8 cellular contexts compared by ENCODE assay signal in the genomic region with DNA sequence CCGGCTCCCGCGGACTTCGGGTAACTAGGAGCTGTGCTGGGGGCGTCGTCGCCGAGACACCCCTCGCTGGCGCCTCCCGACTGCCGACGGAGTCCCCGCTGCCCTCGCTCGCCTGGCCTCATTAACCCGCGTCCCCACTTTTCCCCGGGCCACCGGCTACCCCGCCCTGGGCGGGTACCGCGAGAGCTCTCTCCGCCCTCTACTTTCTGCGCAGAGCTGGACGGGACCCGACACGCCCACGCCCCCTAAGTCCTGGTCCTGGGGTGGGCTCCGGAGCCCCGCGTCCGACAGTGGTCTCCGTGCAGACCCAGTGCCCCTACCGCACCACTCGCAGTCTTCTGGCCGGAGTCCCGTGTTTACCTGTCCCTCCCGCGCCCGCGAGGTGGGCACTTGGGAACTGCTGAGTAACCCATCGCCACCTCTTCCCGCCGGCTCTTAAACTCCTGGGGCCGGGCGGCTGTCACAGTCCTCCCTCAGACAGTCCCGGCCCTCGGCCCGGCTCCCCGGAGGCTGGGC. TPM values are rescaled to one million over a fixed set of nuclear protein-coding genes. Genes with fewer than 3 reads are reported as not detected.
DNase-seq lines count a peak whose midpoint lies in the region; ATAC-seq and FAIRE-seq lines count a peak whose summit lies in the region.

No MANE protein-coding gene starts in this region.

- H3K4me1 ChIP-seq in iPS DF 6.9 (ENCODE audit: control insufficient read depth, insufficient read depth, low read length) (no peaks in the 10 kb centered on the region), small intestine (ENCODE audit: control insufficient read depth in 2 of 2, insufficient read depth in 1 of 2, low read depth in 1 of 2, low read length in 1 of 2) (peaks cover 0 to under 1% of the 10 kb centered on the region in 2 donors)

- H3K4me3 ChIP-seq in Jurkat, Clone E6-1 (ENCODE audit: low read length) = peak overlapping the region; percentile 88
- H3K4me3 ChIP-seq in iPS DF 6.9 (ENCODE audit: low read length) (peak overlapping the region; percentile 70), small intestine (ENCODE audit: low read depth in 1 of 2, low read length in 2 of 2) (peak overlapping the region; percentile 38 to 52)

- DNase-seq in NCI-H1417 (lab: John Stamatoyannopoulos, UW) = peak; percentile 55 to 89 (median 87)
- DNase-seq in NCI-H1417 treated with DMSO at 0.1 percent for 48 hours (lab: John Stamatoyannopoulos, UW) = no peak
- DNase-seq in Jurkat, Clone E6-1 (ENCODE audit: low read depth, low spot score) = no peak
- DNase-seq in SW480 (ENCODE audit: low spot score) = peak; percentile 67
- no peak for DNase-seq in iPS DF 6.9 (ENCODE audit: low read depth, low spot score)
- DNase-seq in small intestine = peak; percentile 74

- no peak for ATAC-seq in GM21390 (IDR thresholded peaks at IDR 0.05; ENCODE audit: unreplicated experiment)

- H3K27me3 ChIP-seq in iPS DF 6.9 (ENCODE audit: control insufficient read depth, insufficient read depth, low read length) = no peaks in the 10 kb centered on the region
- no peaks in the 10 kb centered on the region for H3K27me3 ChIP-seq in small intestine (ENCODE audit: control insufficient read depth in 2 of 2, insufficient read depth in 2 of 2, low read length in 2 of 2)

- FAIRE-seq in small intestine (lab: Jason Lieb, UNC) = no peak

- no peaks in the 10 kb centered on the region for H3K9me3 ChIP-seq in iPS DF 6.9 (ENCODE audit: control insufficient read depth, insufficient read depth, low read length)
- no peaks in the 10 kb centered on the region for H3K9me3 ChIP-seq in small intestine (ENCODE audit: control insufficient read depth, low read depth)

- H3K27ac ChIP-seq in angular gyrus (ENCODE audit: low read depth, low read length) (peak overlapping the region; percentile 55), iPS DF 6.9 (ENCODE audit: low read length) (no peak overlapping the region), small intestine (ENCODE audit: low read depth in 1 of 2, low read length in 1 of 2) (peak overlapping the region; percentile 22 to 72)

- no CpG with 5 or more reads among the region's 52 CpGs for WGBS in iPS DF 6.9 (ENCODE audit: insufficient coverage, insufficient read length)
- WGBS in small intestine, 3 donors = 0 to 1% (median 0%) methylated on average over 32 to 52 of the region's 52 CpGs

- H3K36me3 ChIP-seq in iPS DF 6.9 (ENCODE audit: control insufficient read depth, insufficient read depth, low read length) (peaks cover 25% of the 10 kb centered on the region; the same call in 1 of the 2 replicates), small intestine (ENCODE audit: control insufficient read depth in 2 of 2, insufficient read depth in 2 of 2, low read length in 2 of 2) (peaks cover 5 to 8% of the 10 kb centered on the region in 2 donors)

RNA-seq across cellular contexts. Expression of gene TLCD1, which starts 0.4 kb away (rescaled TPM):
- polyA plus RNA-seq in Jurkat, Clone E6-1 (2012; ENCODE audit: insufficient read depth, insufficient read length) = 2.3 TPM
- polyA plus RNA-seq in small intestine = 10 to 100 TPM; 10.7 to 21.3 (median 12.1) TPM

RNA-seq across cellular contexts. Expression of gene NEK8, which starts 2.1 kb away (rescaled TPM):
- 1.00 TPM for polyA plus RNA-seq in Jurkat, Clone E6-1 (2012; ENCODE audit: insufficient read depth, insufficient read length)
- polyA plus RNA-seq in small intestine = 1 to 10 TPM; 3.5 to 3.6 (median 3.6) TPM

RNA-seq across cellular contexts. Expression of gene RPL23A, which starts 6.7 kb away (rescaled TPM):
- 1,510 TPM for polyA plus RNA-seq in Jurkat, Clone E6-1 (2012; ENCODE audit: insufficient read depth, insufficient read length)
- polyA plus RNA-seq in small intestine = 1,000 to 10,000 TPM in 2 of 3 donors, 100 to 1,000 TPM in 1; 783 to 1,912 (median 1,402) TPM

RNA-seq across cellular contexts. Expression of gene RAB34, which starts 8.8 kb away (rescaled TPM):
- not detected for polyA plus RNA-seq in Jurkat, Clone E6-1 (2012; ENCODE audit: insufficient read depth, insufficient read length)
- polyA plus RNA-seq in small intestine = 10 to 100 TPM in 2 of 3 donors, 1 to 10 TPM in 1; 4.2 to 33.5 (median 31.0) TPM

RNA-seq across cellular contexts. Expression of gene PROCA1, which starts 14.8 kb away (rescaled TPM):
- polyA plus RNA-seq in Jurkat, Clone E6-1 (2012; ENCODE audit: insufficient read depth, insufficient read length) = 1.5 TPM
- polyA plus RNA-seq in small intestine = 1 to 10 TPM; 2.3 to 5.4 (median 4.1) TPM

Comparison
In these comparisons a context has a peak if more than half of its experiments do, and no peak if none do; other contexts are left out.
1. DNase-seq: peak in NCI-H1417 (3 of 3), SW480 (single experiment) and small intestine (single experiment); none in NCI-H1417 treated with DMSO at 0.1 percent for 48 hours (single experiment), Jurkat, Clone E6-1 (single experiment) and iPS DF 6.9 (single experiment).
2. Peak in every context shown above with its lines, with median percentiles within 50 percentile points of each other: H3K4me3 ChIP-seq.